Comparison of ENCODE assay signal across 10 cellular contexts in the genomic region with DNA sequence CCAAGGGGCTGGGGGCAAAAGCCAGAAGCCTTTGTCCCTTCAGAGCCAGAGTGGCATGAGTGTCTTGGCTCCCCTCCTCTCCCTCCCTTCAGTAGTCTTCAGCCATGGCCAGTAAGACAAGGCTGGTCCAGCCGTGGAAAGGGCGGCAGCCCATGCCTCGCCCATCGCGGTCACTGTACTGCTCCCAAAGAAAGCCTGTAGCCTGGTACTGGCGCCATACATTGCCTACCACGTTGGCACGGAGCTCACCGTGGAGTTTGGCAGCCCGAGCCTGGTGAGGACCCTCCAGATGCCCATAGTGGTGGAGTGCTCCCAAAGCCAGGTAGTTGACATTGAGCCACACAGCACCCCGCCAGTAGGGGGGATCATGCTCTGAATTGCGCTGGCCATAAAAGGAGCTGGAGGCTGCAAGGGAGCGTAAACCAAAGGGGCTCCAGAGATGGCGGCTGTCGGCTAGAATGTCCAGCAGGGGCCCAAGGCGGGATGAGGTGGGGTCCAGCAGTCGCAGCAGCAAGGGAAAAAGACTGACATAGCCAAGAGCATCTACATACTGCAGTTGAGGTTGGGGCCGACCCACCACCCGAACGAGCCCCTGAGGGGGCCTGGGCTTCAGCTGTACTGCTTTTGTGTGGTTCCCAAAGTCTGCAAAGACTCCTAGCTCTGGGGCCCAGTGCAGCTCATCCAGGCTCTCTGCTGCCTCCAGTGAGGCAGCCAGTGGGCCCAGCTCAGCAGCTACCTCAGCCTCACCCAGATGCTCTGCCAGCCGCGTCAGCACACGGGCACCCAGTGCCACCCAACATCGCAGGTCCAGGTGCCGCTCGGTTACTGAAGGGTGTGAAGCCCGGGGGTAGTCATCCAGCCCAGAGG. TPM values are rescaled to one million over a fixed set of nuclear protein-coding genes. Genes with fewer than 3 reads are reported as not detected.
DNase-seq lines count a peak whose midpoint lies in the region; ATAC-seq and TF ChIP-seq lines count a peak whose summit lies in the region.
"Had no signal": no experiment of that assay in that cellular context is flagged by ENCODE, and none has a peak within 500 bp of the region (broad histone marks: within the 10 kb centered on the region; RNA-seq: fewer than 3 reads in every experiment).

No MANE protein-coding gene starts in this region.

- no peak overlapping the region for H3K9ac ChIP-seq in PC-3 (ENCODE audit: low read length)

- H3K4me3 ChIP-seq in GM12875 (ENCODE audit: low read depth, low read length): no peak overlapping the region
- H3K4me3 ChIP-seq in PC-3 (ENCODE audit: low read length): no peak overlapping the region

- H3K27ac ChIP-seq in PC-3 (ENCODE audit: low read length): no peak overlapping the region

- H2AFZ ChIP-seq in PC-3 (ENCODE audit: low read length): no peak overlapping the region

- TF ChIP-seq CTCF in GM12875 (IDR thresholded peaks at IDR 0.05; ENCODE audit: borderline replicate concordance, insufficient read depth, low read depth, low read length) (peak; percentile 45; the same call in 1 of the 2 replicates), PC-3 (conservative IDR thresholded peaks at IDR 0.05; ENCODE audit: low read depth, low read length) (peak; percentile 36)

- peaks cover 5% of the 10 kb centered on the region; the same call in 1 of the 2 replicates for H3K36me3 ChIP-seq in PC-3 (ENCODE audit: low read depth, low read length)

- H3K9me2 ChIP-seq in PC-3 (replicated peaks; ENCODE audit: low read length): no peaks in the 10 kb centered on the region

- H3K27me3 ChIP-seq in PC-3 (ENCODE audit: low read length): no peaks in the 10 kb centered on the region

- H3K9me3 ChIP-seq in PC-3 (ENCODE audit: low read length): no peaks in the 10 kb centered on the region

- peaks cover 18% of the 10 kb centered on the region for H3K4me1 ChIP-seq in PC-3 (ENCODE audit: insufficient read depth, low read length)

- peaks cover 48% of the 10 kb centered on the region for H3K79me2 ChIP-seq in PC-3 (ENCODE audit: low read length)

- no peak overlapping the region for H3K4me2 ChIP-seq in PC-3 (ENCODE audit: low read length)

- ATAC-seq in PC-3 (no peak), GM18868 (IDR thresholded peaks at IDR 0.05; ENCODE audit: unreplicated experiment) (no peak)

- DNase-seq in PC-3 (no peak), left kidney (ENCODE audit: low read depth, low spot score) (peak; percentile 33), amygdala (lab: John Stamatoyannopoulos, UW) (no peak)
- DNase-seq: amniotic stem cell, HCEC 1CT, head of caudate nucleus, NCI-H2227 treated with DMSO at 0.1 percent for 48 hours, occipital lobe had no signal

- no TSS peak for BruUV-seq in PC-3 (replicated peaks; lab: Mats Ljungman, UMichigan)

- CTCF ChIA-PET in PC-3 (lab: Charles Lee): no interaction called here

- POLR2A ChIA-PET in PC-3 (lab: Charles Lee; ENCODE audit: unreplicated experiment): no interaction called here

- intact Hi-C loops in PC-3 (cut with micrococcal nuclease): no loop called here

- no peaks in the 10 kb centered on the region for H4K20me1 ChIP-seq in PC-3 (ENCODE audit: low read length)

- no peaks in the 10 kb centered on the region for H3F3A ChIP-seq in PC-3 (ENCODE audit: low read length, unreplicated experiment)

RNA-seq across cellular contexts. Expression of a gene that starts 3.2 kb away (rescaled TPM):
- 57.5 and 64.4 TPM in 2 replicates for total RNA-seq in PC-3 (2014; rRNA removed)

RNA-seq across cellular contexts. Expression of a gene that starts 3.8 kb away (rescaled TPM):
- 60.6 and 70.1 TPM in 2 replicates for total RNA-seq in PC-3 (2014; rRNA removed)

RNA-seq across cellular contexts. Expression of a gene that starts 6.5 kb away (rescaled TPM):
- 26.2 and 34.6 TPM in 2 replicates for total RNA-seq in PC-3 (2014; rRNA removed)

RNA-seq across cellular contexts. Expression of a gene that starts 11.1 kb away (rescaled TPM):
- total RNA-seq in PC-3 (2014; rRNA removed): 86.9 and 102 TPM in 2 replicates

RNA-seq across cellular contexts. Expression of a gene that starts 19.7 kb away (rescaled TPM):
- total RNA-seq in PC-3 (2014; rRNA removed): 90.5 and 138 TPM in 2 replicates
